13 cellular contexts compared by ENCODE assay signal in the genomic region with DNA sequence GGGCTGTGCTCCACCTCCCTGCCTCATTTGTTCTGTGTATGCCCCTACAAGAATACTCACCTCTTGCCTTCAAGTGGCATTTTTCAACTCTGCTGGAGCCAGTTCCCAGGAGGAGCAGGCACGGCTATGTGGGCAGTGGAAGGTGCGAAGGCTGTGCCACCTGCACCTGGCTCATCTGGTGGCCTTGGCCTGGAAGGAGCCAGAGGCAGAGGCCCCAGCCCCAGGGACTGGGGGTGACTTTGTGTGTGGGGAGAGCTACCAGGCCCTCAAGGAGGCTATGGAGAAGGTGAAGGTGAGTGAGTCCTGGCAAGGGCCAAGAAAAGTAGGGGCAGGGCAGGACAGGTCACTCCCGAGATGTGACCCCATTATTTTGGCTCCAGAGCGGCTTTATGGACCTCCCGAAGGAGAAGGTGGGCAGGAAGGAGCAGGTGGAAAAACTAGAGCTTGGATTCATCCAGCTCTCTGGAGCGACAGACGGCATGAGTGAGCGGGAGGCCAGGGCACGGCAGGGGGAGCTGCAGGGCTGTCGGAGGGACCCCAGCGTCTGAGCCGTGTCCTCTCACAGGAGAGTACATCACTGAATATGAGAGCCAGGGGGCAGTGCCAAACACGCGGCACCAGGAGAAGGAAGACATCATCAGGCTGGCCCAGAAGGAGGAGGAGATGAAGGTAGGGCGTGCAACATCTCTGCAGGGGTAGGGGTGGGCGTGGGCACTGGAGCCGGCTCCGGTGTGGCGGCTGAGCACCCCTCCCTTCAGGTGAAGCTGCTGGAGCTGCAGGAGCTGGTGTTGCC. TPM values are rescaled to one million over a fixed set of nuclear protein-coding genes. Genes with fewer than 3 reads are reported as not detected.
DNase-seq lines count a peak whose midpoint lies in the region; ATAC-seq and TF ChIP-seq lines count a peak whose summit lies in the region.
"Had no signal": no experiment of that assay in that cellular context is flagged by ENCODE, and none has a peak within 500 bp of the region (broad histone marks: within the 10 kb centered on the region; RNA-seq: fewer than 3 reads in every experiment).

No MANE protein-coding gene starts in this region.

- H3K36me3 ChIP-seq in upper lobe of right lung: no peaks in the 10 kb centered on the region
- H3K36me3 ChIP-seq: ovary, uterus had no signal

- TF ChIP-seq CTCF in fibroblast of pulmonary artery (IDR thresholded peaks at IDR 0.05; ENCODE audit: low read length, missing control alignments) (peak; percentile 18), upper lobe of right lung (IDR thresholded peaks at IDR 0.05) (no peak)

- no peaks in the 10 kb centered on the region for H3K9me3 ChIP-seq in upper lobe of right lung
- H3K9me3 ChIP-seq: ovary, uterus had no signal

- H3K27ac ChIP-seq in upper lobe of right lung: no peak overlapping the region
- H3K27ac ChIP-seq: ovary, uterus had no signal

- DNase-seq in activated T-cell treated with anti-CD3 and anti-CD28 coated beads, Interleukin-2, amount 50 U/mL, for 48 hours: peak; percentile 11 to 12
- no peak for DNase-seq in activated T-cell treated with anti-CD3 and anti-CD28 coated beads, Interleukin-2, amount 50 U/mL, for 1 hour
- DNase-seq in OCI-M1 (lab: John Stamatoyannopoulos, UW): peak; percentile 48
- peak; percentile 12 for DNase-seq in fibroblast of pulmonary artery (ENCODE audit: low read depth)
- DNase-seq in upper lobe of right lung: peak; percentile 60
- DNase-seq in NCI-H1105 treated with DMSO at 0.1 percent for 48 hours (lab: John Stamatoyannopoulos, UW): no peak
- no peak for DNase-seq in NOMO-1 treated with DMSO at 0.1 percent for 48 hours (lab: John Stamatoyannopoulos, UW; ENCODE audit: unreplicated experiment)
- DNase-seq in central memory CD4-positive, alpha-beta T cell: no peak
- DNase-seq: activated naive CD4-positive, alpha-beta T cell treated with anti-CD3 and anti-CD28 coated beads, Interleukin-2, amount 10 ng/mL, durations not matched to agents 7 days and 5 days; kidney glomerular epithelial cell; NCI-H774; ovary; uterus had no signal

- no peak for ATAC-seq in upper lobe of right lung

- H3K4me3 ChIP-seq in fibroblast of pulmonary artery (replicated peaks; ENCODE audit: low read depth, low read length): no peak overlapping the region
- no peak overlapping the region for H3K4me3 ChIP-seq in upper lobe of right lung
- H3K4me3 ChIP-seq: ovary, uterus had no signal

- H3K4me1 ChIP-seq in upper lobe of right lung: no peaks in the 10 kb centered on the region
- H3K4me1 ChIP-seq: uterus had no signal

- H3K27me3 ChIP-seq in upper lobe of right lung: no peaks in the 10 kb centered on the region
- H3K27me3 ChIP-seq: ovary, uterus had no signal

- intact Hi-C loops in upper lobe of right lung (cut with DNase I): no loop called here

RNA-seq across cellular contexts. Expression of a gene that starts 57.3 kb away (rescaled TPM):
- total RNA-seq in upper lobe of right lung: 29.6 TPM

Comparison
In these comparisons a context has a peak if more than half of its experiments do, and no peak if none do; other contexts are left out.
1. DNase-seq: peak in activated T-cell treated with anti-CD3 and anti-CD28 coated beads, Interleukin-2, amount 50 U/mL, for 48 hours (2 of 2), OCI-M1 (single experiment), fibroblast of pulmonary artery (single experiment) and upper lobe of right lung (single experiment); none in activated T-cell treated with anti-CD3 and anti-CD28 coated beads, Interleukin-2, amount 50 U/mL, for 1 hour (single experiment), NCI-H1105 treated with DMSO at 0.1 percent for 48 hours (single experiment), NOMO-1 treated with DMSO at 0.1 percent for 48 hours (single experiment) and central memory CD4-positive, alpha-beta T cell (single experiment).